ENCODE assay signal across 9 cellular contexts in the genomic region with DNA sequence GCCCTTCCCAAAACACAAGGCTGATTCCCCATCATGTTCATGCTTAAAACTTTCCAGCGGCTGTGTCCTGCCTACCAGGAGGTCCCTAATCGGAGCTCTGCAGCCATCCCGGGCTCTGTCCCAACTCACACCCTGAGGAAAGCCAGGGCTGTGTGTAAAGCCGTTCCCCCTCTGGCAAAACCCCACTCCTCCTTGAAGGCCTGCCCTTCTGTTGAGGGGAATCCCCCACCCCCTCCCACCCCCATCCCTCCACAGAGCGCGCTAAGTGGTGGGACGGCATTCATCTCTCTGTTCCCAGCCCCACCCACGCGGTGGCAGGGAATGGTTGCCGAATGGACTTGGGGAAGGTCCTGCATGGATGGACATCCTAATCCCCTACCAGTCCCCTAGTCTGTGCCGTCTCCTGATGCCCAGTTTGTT. TPM values are rescaled to one million over a fixed set of nuclear protein-coding genes. Genes with fewer than 3 reads are reported as not detected.
A peak's percentile ranks its signal among the peaks of the same experiment; 100 is the strongest.
DNase-seq lines count a peak whose midpoint lies in the region; ATAC-seq and TF ChIP-seq lines count a peak whose summit lies in the region.
"Had no signal": no experiment of that assay in that cellular context is flagged by ENCODE, and none has a peak within 500 bp of the region (broad histone marks: within the 10 kb centered on the region; RNA-seq: fewer than 3 reads in every experiment).

No MANE protein-coding gene starts in this region.

- peaks cover 32% of the 10 kb centered on the region for H3K4me1 Mint-ChIP-seq in activated naive CD4-positive, alpha-beta T cell treated with anti-CD3 and anti-CD28 coated beads, Interleukin-2, amount 10 ng/mL, durations not matched to agents 7 days and 5 days

- H3K4ac ChIP-seq in mesendoderm (ENCODE audit: low read depth, low read length), result peak overlapping the region; percentile 58

- H3K4me2 ChIP-seq in mesendoderm (ENCODE audit: low read length), result peak overlapping the region; percentile 84

- H2BK15ac ChIP-seq in mesendoderm (replicated peaks; ENCODE audit: low read depth), result no peak overlapping the region

- CTCF ChIA-PET in activated naive CD4-positive, alpha-beta T cell treated with anti-CD3 and anti-CD28 coated beads, Interleukin-2, amount 10 ng/mL, durations not matched to agents 7 days and 5 days (lab: Charles Lee), result no interaction called here

- H3K18ac ChIP-seq in mesendoderm (ENCODE audit: low read length), result no peak overlapping the region

- H3K27me3 Mint-ChIP-seq in activated naive CD4-positive, alpha-beta T cell treated with anti-CD3 and anti-CD28 coated beads, Interleukin-2, amount 10 ng/mL, durations not matched to agents 7 days and 5 days, result peaks cover 14% of the 10 kb centered on the region

- ATAC-seq in upper lobe of right lung, result no peak
- no peak for ATAC-seq in GM18502 (IDR thresholded peaks at IDR 0.05; ENCODE audit: poor library complexity, unreplicated experiment)

- no peaks in the 10 kb centered on the region for H3K79me2 ChIP-seq in mesendoderm (ENCODE audit: control insufficient read depth, insufficient read depth, low read length)

- H4K8ac ChIP-seq in mesendoderm (ENCODE audit: low read depth, low read length), result no peak overlapping the region

- peak overlapping the region; percentile 93 for H3K56ac ChIP-seq in mesendoderm (ENCODE audit: low read length)

- no peak overlapping the region for H3K23ac ChIP-seq in mesendoderm (ENCODE audit: low read length)

- WGBS in mesendoderm (ENCODE audit: extremely low coverage, insufficient coverage, low lambda C conversion rate), result no CpG with 5 or more reads among the region's 11 CpGs

- H3K27ac Mint-ChIP-seq in activated naive CD4-positive, alpha-beta T cell treated with anti-CD3 and anti-CD28 coated beads, Interleukin-2, amount 10 ng/mL, durations not matched to agents 7 days and 5 days, result no peak overlapping the region

- peaks cover 3% of the 10 kb centered on the region for H3K4me1 ChIP-seq in mesendoderm (ENCODE audit: control insufficient read depth, low read depth, low read length)
- peaks cover 13% of the 10 kb centered on the region for H3K4me1 ChIP-seq in upper lobe of right lung
- H3K4me1 ChIP-seq: foreskin keratinocyte had no signal

- no peaks in the 10 kb centered on the region for H3K9me3 ChIP-seq in upper lobe of right lung

- TF ChIP-seq CTCF in cardiac fibroblast (IDR thresholded peaks at IDR 0.05; ENCODE audit: low read depth, low read length) (no peak), upper lobe of right lung (IDR thresholded peaks at IDR 0.05) (no peak)

- H2BK120ac ChIP-seq in mesendoderm (ENCODE audit: low read depth, low read length), result no peak overlapping the region

- no peak overlapping the region for H2AK5ac ChIP-seq in mesendoderm (ENCODE audit: low read length)

- H3K27me3 ChIP-seq in mesendoderm (ENCODE audit: insufficient read depth, low read length, poor library complexity) (no peaks in the 10 kb centered on the region), upper lobe of right lung (no peaks in the 10 kb centered on the region)
- H3K27me3 ChIP-seq: foreskin keratinocyte had no signal

- H2BK5ac ChIP-seq in mesendoderm (ENCODE audit: low read length), result no peak overlapping the region

- H3K27ac ChIP-seq in mesendoderm (ENCODE audit: low read depth, low read length) (no peak overlapping the region), upper lobe of right lung (peak overlapping the region; percentile 92)
- H3K27ac ChIP-seq: foreskin keratinocyte had no signal

- intact Hi-C loops in upper lobe of right lung (cut with DNase I), result no loop called here

- H3K9ac ChIP-seq in mesendoderm (ENCODE audit: low read length), result peak overlapping the region; percentile 78

- no peaks in the 10 kb centered on the region for H3K79me1 ChIP-seq in mesendoderm (ENCODE audit: low read length)

- no peak overlapping the region for H4K5ac ChIP-seq in mesendoderm (ENCODE audit: low read length)

- H3K36me3 ChIP-seq in mesendoderm (ENCODE audit: control insufficient read depth, insufficient read depth, low read length) (no peaks in the 10 kb centered on the region), upper lobe of right lung (no peaks in the 10 kb centered on the region)

- DNase-seq in activated naive CD4-positive, alpha-beta T cell treated with anti-CD3 and anti-CD28 coated beads, Interleukin-2, amount 10 ng/mL, durations not matched to agents 7 days and 5 days, result peak; percentile 20
- DNase-seq in activated naive CD4-positive, alpha-beta T cell (lab: John Stamatoyannopoulos, UW), result no peak
- DNase-seq in cardiac fibroblast (ENCODE audit: low read depth in 2 of 2), result no peak
- no peak for DNase-seq in mesendoderm
- no peak for DNase-seq in upper lobe of right lung
- no peak for DNase-seq in GM19240 (ENCODE audit: insufficient read length, low spot score)
- DNase-seq in NCI-H446 treated with DMSO at 0.1 percent for 48 hours (lab: John Stamatoyannopoulos, UW), result no peak

- no peaks in the 10 kb centered on the region for H3K9me3 Mint-ChIP-seq in activated naive CD4-positive, alpha-beta T cell treated with anti-CD3 and anti-CD28 coated beads, Interleukin-2, amount 10 ng/mL, durations not matched to agents 7 days and 5 days

- peak overlapping the region; percentile 69 for H3K4me3 Mint-ChIP-seq in activated naive CD4-positive, alpha-beta T cell treated with anti-CD3 and anti-CD28 coated beads, Interleukin-2, amount 10 ng/mL, durations not matched to agents 7 days and 5 days

- H3K4me3 ChIP-seq in cardiac fibroblast (replicated peaks in 1 of 2; ENCODE audit: low read depth in 2 of 2, low read length in 2 of 2) (peak overlapping the region; percentile 32 to 49), mesendoderm (ENCODE audit: low read length) (no peak overlapping the region), upper lobe of right lung (peak overlapping the region; percentile 99)

- H3K36me3 Mint-ChIP-seq in activated naive CD4-positive, alpha-beta T cell treated with anti-CD3 and anti-CD28 coated beads, Interleukin-2, amount 10 ng/mL, durations not matched to agents 7 days and 5 days, result peaks cover 18% of the 10 kb centered on the region

RNA-seq across cellular contexts. Expression of a gene that starts 0.7 kb away (rescaled TPM):
- 8.8 TPM for polyA plus RNA-seq in mesendoderm (2013, experiment 1 of 2)
- 10.0 TPM for polyA plus RNA-seq in mesendoderm (2013, experiment 2 of 2)
- 43.9 TPM for total RNA-seq in upper lobe of right lung

RNA-seq across cellular contexts. Expression of a gene that starts 52.7 kb away (rescaled TPM):
- polyA plus RNA-seq in mesendoderm (2013, experiment 1 of 2), result 24.9 TPM
- polyA plus RNA-seq in mesendoderm (2013, experiment 2 of 2), result 26.3 TPM
- total RNA-seq in upper lobe of right lung, result 20.9 TPM

RNA-seq across cellular contexts. Expression of a gene that starts 52.8 kb away (rescaled TPM):
- polyA plus RNA-seq in mesendoderm (2013, experiment 1 of 2), result 265 TPM
- 265 TPM for polyA plus RNA-seq in mesendoderm (2013, experiment 2 of 2)
- 106 TPM for total RNA-seq in upper lobe of right lung
